1 cellular context compared by ENCODE assay signal in the genomic region with DNA sequence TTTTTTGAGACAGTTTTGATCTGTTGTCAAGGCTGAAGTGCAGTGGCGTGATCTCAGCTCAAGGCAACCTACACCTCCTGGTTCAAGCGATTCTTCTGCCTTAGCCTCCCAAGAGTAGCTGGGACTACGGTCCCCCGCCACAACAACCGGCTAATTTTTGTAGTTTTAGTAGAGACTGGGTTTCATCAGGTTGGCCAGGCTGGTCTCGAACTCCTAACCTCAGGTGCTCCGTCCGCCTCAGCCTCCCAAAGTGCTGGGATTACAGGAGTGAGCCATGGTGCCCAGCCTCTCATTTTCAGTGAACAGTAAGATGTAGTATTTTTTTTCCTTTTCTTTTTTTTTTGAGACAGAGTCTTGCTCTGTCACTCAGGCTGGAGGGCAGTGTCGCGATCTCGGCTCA.
TF ChIP-seq lines count a peak whose summit lies in the region.

No MANE protein-coding gene starts in this region.

TF ChIP-seq in WTC11, 78 proteins besides CTCF, POLR2A, EP300 and RAD21:
- TF ChIP-seq CREM (CRISPR knock-in tag; IDR thresholded peaks at IDR 0.05): no peak
- TF ChIP-seq ZNF671 (CRISPR knock-in tag; IDR thresholded peaks at IDR 0.05): no peak
- TF ChIP-seq IRF2 (CRISPR knock-in tag; IDR thresholded peaks at IDR 0.05; ENCODE audit: borderline replicate concordance, low read depth): no peak
- no peak for TF ChIP-seq ZNF396 (CRISPR knock-in tag; IDR thresholded peaks at IDR 0.05; ENCODE audit: borderline replicate concordance)
- TF ChIP-seq, protein P1, sequence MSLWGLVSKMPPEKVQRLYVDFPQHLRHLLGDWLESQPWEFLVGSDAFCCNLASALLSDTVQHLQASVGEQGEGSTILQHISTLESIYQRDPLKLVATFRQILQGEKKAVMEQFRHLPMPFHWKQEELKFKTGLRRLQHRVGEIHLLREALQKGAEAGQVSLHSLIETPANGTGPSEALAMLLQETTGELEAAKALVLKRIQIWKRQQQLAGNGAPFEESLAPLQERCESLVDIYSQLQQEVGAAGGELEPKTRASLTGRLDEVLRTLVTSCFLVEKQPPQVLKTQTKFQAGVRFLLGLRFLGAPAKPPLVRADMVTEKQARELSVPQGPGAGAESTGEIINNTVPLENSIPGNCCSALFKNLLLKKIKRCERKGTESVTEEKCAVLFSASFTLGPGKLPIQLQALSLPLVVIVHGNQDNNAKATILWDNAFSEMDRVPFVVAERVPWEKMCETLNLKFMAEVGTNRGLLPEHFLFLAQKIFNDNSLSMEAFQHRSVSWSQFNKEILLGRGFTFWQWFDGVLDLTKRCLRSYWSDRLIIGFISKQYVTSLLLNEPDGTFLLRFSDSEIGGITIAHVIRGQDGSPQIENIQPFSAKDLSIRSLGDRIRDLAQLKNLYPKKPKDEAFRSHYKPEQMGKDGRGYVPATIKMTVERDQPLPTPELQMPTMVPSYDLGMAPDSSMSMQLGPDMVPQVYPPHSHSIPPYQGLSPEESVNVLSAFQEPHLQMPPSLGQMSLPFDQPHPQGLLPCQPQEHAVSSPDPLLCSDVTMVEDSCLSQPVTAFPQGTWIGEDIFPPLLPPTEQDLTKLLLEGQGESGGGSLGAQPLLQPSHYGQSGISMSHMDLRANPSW (CRISPR knock-in tag; conservative IDR thresholded peaks at IDR 0.05; ENCODE audit: low read depth): no peak
- TF ChIP-seq, protein P2, sequence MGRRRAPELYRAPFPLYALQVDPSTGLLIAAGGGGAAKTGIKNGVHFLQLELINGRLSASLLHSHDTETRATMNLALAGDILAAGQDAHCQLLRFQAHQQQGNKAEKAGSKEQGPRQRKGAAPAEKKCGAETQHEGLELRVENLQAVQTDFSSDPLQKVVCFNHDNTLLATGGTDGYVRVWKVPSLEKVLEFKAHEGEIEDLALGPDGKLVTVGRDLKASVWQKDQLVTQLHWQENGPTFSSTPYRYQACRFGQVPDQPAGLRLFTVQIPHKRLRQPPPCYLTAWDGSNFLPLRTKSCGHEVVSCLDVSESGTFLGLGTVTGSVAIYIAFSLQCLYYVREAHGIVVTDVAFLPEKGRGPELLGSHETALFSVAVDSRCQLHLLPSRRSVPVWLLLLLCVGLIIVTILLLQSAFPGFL (CRISPR knock-in tag; IDR thresholded peaks at IDR 0.05; ENCODE audit: borderline replicate concordance): no peak
- no peak for TF ChIP-seq SOX15 (CRISPR knock-in tag; IDR thresholded peaks at IDR 0.05)
- no peak for TF ChIP-seq GABPB1 (CRISPR knock-in tag; IDR thresholded peaks at IDR 0.05)
- TF ChIP-seq ZBTB21 (CRISPR knock-in tag; IDR thresholded peaks at IDR 0.05; ENCODE audit: borderline replicate concordance): no peak
- no peak for TF ChIP-seq ESRRA (CRISPR knock-in tag; IDR thresholded peaks at IDR 0.05; ENCODE audit: borderline replicate concordance)
- TF ChIP-seq TCF7 (CRISPR knock-in tag; IDR thresholded peaks at IDR 0.05; ENCODE audit: low read depth): no peak
- no peak for TF ChIP-seq ZNF219 (CRISPR knock-in tag; IDR thresholded peaks at IDR 0.05; ENCODE audit: borderline replicate concordance)
